ENCODE assay signal across 16 cellular contexts in the genomic region with DNA sequence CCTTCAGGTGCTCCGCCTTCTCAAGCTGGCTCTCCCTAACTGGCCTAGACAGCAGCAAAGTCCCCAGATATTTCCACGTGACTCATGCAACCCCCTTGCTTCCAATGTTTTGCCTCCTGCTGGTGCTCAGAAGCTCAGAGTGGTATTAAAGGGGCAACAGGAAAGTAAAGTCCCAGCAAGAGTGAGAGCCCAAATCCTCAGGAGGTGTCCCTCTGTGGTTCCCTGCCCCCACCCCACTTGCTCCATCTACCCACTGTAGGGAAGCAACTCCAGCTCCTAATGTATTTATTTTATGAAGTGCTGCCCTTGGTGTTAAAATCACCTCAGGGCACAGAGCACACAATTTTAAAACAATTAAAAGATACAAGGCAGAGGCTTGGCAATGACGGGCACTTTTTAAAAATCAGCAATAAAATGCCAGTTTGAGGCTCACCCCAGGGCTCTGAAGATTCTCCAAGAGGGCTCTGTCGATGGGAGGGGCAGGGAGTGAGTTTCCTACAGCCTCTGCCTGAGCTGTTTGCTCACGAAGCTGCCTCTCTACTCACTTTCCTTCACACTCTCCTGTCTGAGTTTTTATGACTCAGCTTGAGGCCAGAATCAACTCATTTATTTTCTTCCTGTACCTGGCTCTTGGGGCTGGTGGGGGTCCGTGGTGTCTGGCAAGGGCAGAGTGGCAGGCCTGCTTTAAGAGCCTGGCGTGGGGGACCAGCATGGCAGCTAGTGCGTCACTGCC.
DNase-seq lines count a peak whose midpoint lies in the region; ATAC-seq, FAIRE-seq and TF ChIP-seq lines count a peak whose summit lies in the region.
"Had no signal": no experiment of that assay in that cellular context is flagged by ENCODE, and none has a peak within 500 bp of the region (broad histone marks: within the 10 kb centered on the region; RNA-seq: fewer than 3 reads in every experiment).

No MANE protein-coding gene starts in this region.

- H3K4me1 ChIP-seq in GM12878 (ENCODE audit: control insufficient read depth, insufficient read depth, low read length), result peaks cover 35% of the 10 kb centered on the region
- H3K4me1 ChIP-seq in prostate gland (replicated peaks), result no peaks in the 10 kb centered on the region

- no peak overlapping the region for H3K4me2 ChIP-seq in GM12878 (ENCODE audit: control insufficient read depth, insufficient read depth)

- CTCF ChIA-PET in activated CD4-positive, alpha-beta T cell treated with anti-CD3 and anti-CD28 coated beads for 36 hours (lab: Charles Lee), result interaction anchor here (0.5 to 1.3 kb wide), 5 partner anchors 20 to 641 kb away, joined by 3 to 4 read pairs (median 3); no protein-coding TSS in a partner anchor
- CTCF ChIA-PET in GM12878 (lab: Yijun Ruan, JAX), result interaction anchor here (1.0 to 1.7 kb wide), 2 partner anchors 20 to 640 kb away, joined by 3 to 7 read pairs; no protein-coding TSS in a partner anchor

- no peak overlapping the region for H3K9ac ChIP-seq in GM12878 (ENCODE audit: control insufficient read depth, insufficient read depth, low read length)

- no peak overlapping the region for H2AFZ ChIP-seq in GM12878 (ENCODE audit: control insufficient read depth, low read depth, low read length)

- H3K36me3 Mint-ChIP-seq in activated CD4-positive, alpha-beta T cell treated with anti-CD3 and anti-CD28 coated beads for 36 hours (ENCODE audit: low read depth), result peaks cover 10% of the 10 kb centered on the region
- peaks cover 3% of the 10 kb centered on the region for H3K36me3 Mint-ChIP-seq in neural crest cell (ENCODE audit: low read depth)
- H3K36me3 Mint-ChIP-seq: type B pancreatic cell had no signal

- 49% methylated on average over 8 of the region's 8 CpGs for WGBS in GM12878 (ENCODE audit: insufficient coverage, insufficient replicate concordance, low lambda C conversion rate, missing lambda C conversion rate)
- 33% methylated on average over 8 of the region's 8 CpGs for WGBS in prostate gland

- peak; percentile 30 for ATAC-seq in activated CD4-positive, alpha-beta T cell treated with anti-CD3 and anti-CD28 coated beads for 36 hours
- ATAC-seq in GM12878, result no peak

- intact Hi-C loops in activated CD4-positive, alpha-beta T cell treated with anti-CD3 and anti-CD28 coated beads for 36 hours (cut with DNase I, micrococcal nuclease), result no loop called here
- intact Hi-C loops in GM12878 (cut with micrococcal nuclease; ENCODE audit: unreplicated experiment) (loop anchor here (5.0 kb wide), 1 partner anchor 118 kb away; no protein-coding TSS in a partner anchor), prostate gland (cut with DNase I) (no loop called here)

- FAIRE-seq in GM12878 (lab: Jason Lieb, UNC), result no peak

- DNase-seq in activated CD4-positive, alpha-beta T cell treated with anti-CD3 and anti-CD28 coated beads for 36 hours, result no peak
- no peak for DNase-seq in activated CD4-positive, alpha-beta T cell treated with anti-CD3 and anti-CD28 coated beads, Interleukin-2, amount 50 U/mL, for 4 hours
- DNase-seq in LNCaP clone FGC (ENCODE audit: low read depth), result peak; percentile 44
- no peak for DNase-seq in GM12878 (ENCODE audit: low read depth, low spot score)
- no peak for DNase-seq in neural crest cell (ENCODE audit: low read depth, low spot score)
- DNase-seq in NCI-H446 treated with DMSO at 0.1 percent for 48 hours (lab: John Stamatoyannopoulos, UW), result no peak
- DNase-seq in prostate gland (ENCODE audit: low spot score), result no peak
- DNase-seq in amniotic stem cell (lab: John Stamatoyannopoulos, UW), result no peak
- DNase-seq: ACHN; activated CD4-positive, CD25-positive, alpha-beta regulatory T cell; activated T-cell treated with anti-CD3 and anti-CD28 coated beads, Interleukin-2, amount 50 U/mL, for 24 hours; Calu3; dorsolateral prefrontal cortex; NCI-H187 treated with DMSO at 0.1 percent for 48 hours; SW 1271 had no signal

- POLR2A ChIA-PET in activated CD4-positive, alpha-beta T cell treated with anti-CD3 and anti-CD28 coated beads for 36 hours (lab: Charles Lee), result interaction anchor here (0.6 kb wide), 1 partner anchor 231 kb away, joined by 3 read pairs; no protein-coding TSS in a partner anchor
- POLR2A ChIA-PET in GM12878 (lab: Charles Lee), result no interaction called here

- H3K9me3 ChIP-seq in GM12878 (replicated peaks; ENCODE audit: control insufficient read depth, insufficient read depth, low read length) (peaks cover 11% of the 10 kb centered on the region), prostate gland (no peaks in the 10 kb centered on the region)

- H3K9me3 Mint-ChIP-seq in activated CD4-positive, alpha-beta T cell treated with anti-CD3 and anti-CD28 coated beads for 36 hours (ENCODE audit: low read depth), result peaks cover 13% of the 10 kb centered on the region
- H3K9me3 Mint-ChIP-seq in neural crest cell, result peaks cover 8% of the 10 kb centered on the region

- H3K79me2 ChIP-seq in GM12878 (ENCODE audit: control insufficient read depth, insufficient read depth, low read length), result no peaks in the 10 kb centered on the region

- TF ChIP-seq EP300 in GM12878 (IDR thresholded peaks at IDR 0.05; ENCODE audit: borderline replicate concordance in 1 of 2, control insufficient read depth in 1 of 2, low read depth in 2 of 2, low read length in 2 of 2), result no peak

- H3K27ac Mint-ChIP-seq in activated CD4-positive, alpha-beta T cell treated with anti-CD3 and anti-CD28 coated beads for 36 hours, result no peak overlapping the region
- H3K27ac Mint-ChIP-seq in neural crest cell (ENCODE audit: unreplicated experiment), result peak overlapping the region; percentile 15
- H3K27ac Mint-ChIP-seq: activated T-cell treated with anti-CD3 and anti-CD28 coated beads, Interleukin-2, amount 50 U/mL, for 24 hours; type B pancreatic cell had no signal

- no TSS peak for BruUV-seq in GM12878 (replicated peaks; lab: Mats Ljungman, UMichigan)

- H3K4me3 Mint-ChIP-seq in activated CD4-positive, alpha-beta T cell treated with anti-CD3 and anti-CD28 coated beads for 36 hours, result no peak overlapping the region
- no peak overlapping the region for H3K4me3 Mint-ChIP-seq in neural crest cell
- H3K4me3 Mint-ChIP-seq: activated T-cell treated with anti-CD3 and anti-CD28 coated beads, Interleukin-2, amount 50 U/mL, for 24 hours; type B pancreatic cell had no signal

- H3K27me3 Mint-ChIP-seq in activated CD4-positive, alpha-beta T cell treated with anti-CD3 and anti-CD28 coated beads for 36 hours, result no peaks in the 10 kb centered on the region
- peaks cover 12% of the 10 kb centered on the region for H3K27me3 Mint-ChIP-seq in neural crest cell (ENCODE audit: low read depth)

- H3K27me3 ChIP-seq in GM12878 (replicated peaks in 1 of 2; ENCODE audit: control insufficient read depth in 2 of 2, insufficient read depth in 2 of 2, low read length in 1 of 2) (no peaks in the 10 kb centered on the region; a peak in 1 of 4 replicates), prostate gland (replicated peaks; ENCODE audit: insufficient read depth) (no peaks in the 10 kb centered on the region)

- H3K36me3 ChIP-seq in GM12878 (ENCODE audit: control insufficient read depth in 2 of 2, insufficient read depth in 2 of 2, low read length in 1 of 2), result no peaks in the 10 kb centered on the region
- no peaks in the 10 kb centered on the region for H3K36me3 ChIP-seq in prostate gland

- in situ Hi-C loops in GM12878 (cut with MboI), result no loop called here

- TF ChIP-seq RAD21 in GM12878 (IDR thresholded peaks at IDR 0.05; ENCODE audit: insufficient read depth, low read depth, low read length), result no peak

- TF ChIP-seq CTCF in LNCaP clone FGC (IDR thresholded peaks at IDR 0.05; ENCODE audit: control insufficient read depth, extremely low read depth, insufficient read depth) (no peak), GM12878 (IDR thresholded peaks at IDR 0.05 in 2 of 3, conservative IDR thresholded peaks at IDR 0.05 in 1 of 3; ENCODE audit: control insufficient read depth in 2 of 3, extremely low read depth in 1 of 3, insufficient read depth in 1 of 3, low read depth in 3 of 3, low read length in 3 of 3) (no peak), neural crest cell (conservative IDR thresholded peaks at IDR 0.05) (no peak), prostate gland (IDR thresholded peaks at IDR 0.05) (no peak)

- H4K20me1 ChIP-seq in GM12878 (ENCODE audit: control insufficient read depth, insufficient read depth), result no peaks in the 10 kb centered on the region

- no peak for TF ChIP-seq POLR2A in GM12878 (IDR thresholded peaks at IDR 0.05; ENCODE audit: low read depth, low read length)
- no peak for TF ChIP-seq POLR2A in prostate gland (IDR thresholded peaks at IDR 0.05)

- H3K27ac ChIP-seq in GM12878 (ENCODE audit: control insufficient read depth, insufficient read depth) (no peak overlapping the region), prostate gland (no peak overlapping the region)
- H3K27ac ChIP-seq: dorsolateral prefrontal cortex had no signal

- SMC1A ChIA-PET in GM12878 (lab: Charles Lee; ENCODE audit: uncharacterized antibody, unreplicated experiment), result interaction anchor here (0.6 to 3.2 kb wide), 9 partner anchors 13 to 582 kb away, joined by 3 to 15 read pairs (median 3); no protein-coding TSS in a partner anchor

- H3K4me3 ChIP-seq in LNCaP clone FGC (ENCODE audit: low read depth, low read length) (no peak overlapping the region), GM12878 (no peak overlapping the region), prostate gland (no peak overlapping the region)
- H3K4me3 ChIP-seq: dorsolateral prefrontal cortex had no signal

- RAD21 ChIA-PET in GM12878 (lab: Charles Lee; ENCODE audit: unreplicated experiment), result interaction anchor here (0.9 to 1.4 kb wide), 3 partner anchors 23 to 640 kb away, joined by 3 to 5 read pairs (median 5); no protein-coding TSS in a partner anchor

- peaks cover 15% of the 10 kb centered on the region for H3K4me1 Mint-ChIP-seq in activated CD4-positive, alpha-beta T cell treated with anti-CD3 and anti-CD28 coated beads for 36 hours
- H3K4me1 Mint-ChIP-seq in neural crest cell, result peaks cover 5% of the 10 kb centered on the region

TF ChIP-seq in GM12878, 131 proteins besides CTCF, POLR2A, EP300 and RAD21:
- TF ChIP-seq, protein P1, sequence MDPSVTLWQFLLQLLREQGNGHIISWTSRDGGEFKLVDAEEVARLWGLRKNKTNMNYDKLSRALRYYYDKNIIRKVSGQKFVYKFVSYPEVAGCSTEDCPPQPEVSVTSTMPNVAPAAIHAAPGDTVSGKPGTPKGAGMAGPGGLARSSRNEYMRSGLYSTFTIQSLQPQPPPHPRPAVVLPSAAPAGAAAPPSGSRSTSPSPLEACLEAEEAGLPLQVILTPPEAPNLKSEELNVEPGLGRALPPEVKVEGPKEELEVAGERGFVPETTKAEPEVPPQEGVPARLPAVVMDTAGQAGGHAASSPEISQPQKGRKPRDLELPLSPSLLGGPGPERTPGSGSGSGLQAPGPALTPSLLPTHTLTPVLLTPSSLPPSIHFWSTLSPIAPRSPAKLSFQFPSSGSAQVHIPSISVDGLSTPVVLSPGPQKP (IDR thresholded peaks at IDR 0.05; ENCODE audit: low read depth, low read length), result no peak
- TF ChIP-seq RUNX3 (IDR thresholded peaks at IDR 0.05; ENCODE audit: low read length), result 0 out of 2 replicates have a peak, but pooled peaks have one; percentile 24
